Comparison of ENCODE assay signal across 19 cellular contexts in the genomic region with DNA sequence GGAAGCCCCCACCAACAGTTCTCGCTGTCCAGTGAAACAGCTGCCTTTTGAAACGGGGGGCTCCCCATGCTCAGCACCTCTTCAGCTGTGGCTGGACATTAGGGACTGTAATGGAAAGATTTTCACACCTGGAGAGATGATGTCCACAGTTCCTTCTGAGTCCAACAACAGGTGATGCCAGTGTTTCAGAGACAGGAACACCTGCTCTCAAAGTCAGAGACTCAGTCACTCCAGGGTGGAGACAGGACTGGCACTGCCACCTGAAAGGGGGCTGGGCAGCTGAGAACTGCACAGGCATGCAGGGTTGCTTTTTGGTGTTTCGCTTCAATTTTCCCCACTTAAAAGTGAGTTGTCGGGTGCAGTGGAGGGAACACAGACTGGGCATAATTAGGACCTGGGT.
DNase-seq lines count a peak whose midpoint lies in the region; ATAC-seq, FAIRE-seq and TF ChIP-seq lines count a peak whose summit lies in the region.
"Had no signal": no experiment of that assay in that cellular context is flagged by ENCODE, and none has a peak within 500 bp of the region (broad histone marks: within the 10 kb centered on the region; RNA-seq: fewer than 3 reads in every experiment).

No MANE protein-coding gene starts in this region.

- FAIRE-seq in RCC 7860 (lab: Jason Lieb, UNC) = no peak
- FAIRE-seq: GM12892, kidney had no signal

- peak overlapping the region; percentile 14 to 87 (median 56); a peak in 20 of 22 replicates for H3K4me2 ChIP-seq in BLaER1 treated with 17β-estradiol and CSF1 and Interleukin-3, amounts not matched to agents 10 nM and 100 nM
- H3K4me2 ChIP-seq: hepatocyte had no signal

- H3K4me3 ChIP-seq in BLaER1 treated with 17β-estradiol and CSF1 and Interleukin-3, amounts not matched to agents 10 nM and 100 nM = no peak overlapping the region; a peak in 1 of 20 replicates
- H3K4me3 ChIP-seq in Peyer's patch (no peak overlapping the region), right lobe of liver (no peak overlapping the region), skin epidermis (no peak overlapping the region)
- H3K4me3 ChIP-seq: hepatocyte, MG63 had no signal

- peak overlapping the region in 1 of 11 experiments; percentile 1; a peak in 1 of 22 replicates for H3K9ac ChIP-seq in BLaER1 treated with 17β-estradiol and CSF1 and Interleukin-3, amounts not matched to agents 10 nM and 100 nM

- intact Hi-C loops in right lobe of liver (cut with DNase I) = no loop called here

- H3K36me3 ChIP-seq in BLaER1 treated with 17β-estradiol and CSF1 and Interleukin-3, amounts not matched to agents 10 nM and 100 nM = peaks cover 4 to 95% (median 41%) of the 10 kb centered on the region in 11 experiments; a peak in 20 of 22 replicates
- H3K36me3 ChIP-seq in Peyer's patch = no peaks in the 10 kb centered on the region
- H3K36me3 ChIP-seq in right lobe of liver = no peaks in the 10 kb centered on the region

- DNase-seq in Peyer's patch = no peak
- no peak for DNase-seq in right lobe of liver
- no peak for DNase-seq in dermis blood vessel endothelial cell
- no peak for DNase-seq in activated naive CD4-positive, alpha-beta T cell treated with Interleukin-2 at 50 U/mL for 16 hours
- no peak for DNase-seq in RCC 7860 (ENCODE audit: low spot score)
- DNase-seq: activated CD4-positive, CD25-positive, alpha-beta regulatory T cell treated with anti-CD3 and anti-CD28 coated beads, Interleukin-2, amount 50 U/mL, for 72 hours; activated gamma-delta T cell; H7; kidney; MG63; NCI-H2081; NCI-H774; RPMI8226; stimulated activated CD4-positive, alpha-beta T cell treated with anti-CD3 and anti-CD28 coated beads, Interleukin-4, amount 100 ng/mL, for 4 hours had no signal

- H4K20me1 ChIP-seq in BLaER1 treated with 17β-estradiol and CSF1 and Interleukin-3, amounts not matched to agents 10 nM and 100 nM = peaks cover 0 to 100% (median 95%) of the 10 kb centered on the region in 11 experiments; a peak in 19 of 22 replicates

- ATAC-seq in right lobe of liver (no peak), GM18870 (IDR thresholded peaks at IDR 0.05; ENCODE audit: unreplicated experiment) (no peak)

- H3K4me1 ChIP-seq in BLaER1 treated with 17β-estradiol and CSF1 and Interleukin-3, amounts not matched to agents 10 nM and 100 nM = peaks cover 28 to 98% (median 63%) of the 10 kb centered on the region in 10 experiments
- H3K4me1 ChIP-seq in Peyer's patch = peaks cover 0 to 14% (median 0%) of the 10 kb centered on the region in 4 donors
- H3K4me1 ChIP-seq in right lobe of liver = no peaks in the 10 kb centered on the region

- H3K27ac ChIP-seq in BLaER1 treated with 17β-estradiol and CSF1 and Interleukin-3, amounts not matched to agents 10 nM and 100 nM = peak overlapping the region in 7 of 11 experiments; percentile 27 to 67 (median 50); a peak in 13 of 22 replicates
- H3K27ac ChIP-seq in Peyer's patch = peak overlapping the region in 3 of 4 donors; percentile 13 to 79 (median 66)
- H3K27ac ChIP-seq in right lobe of liver = peak overlapping the region in 2 of 3 donors; percentile 33 to 59
- peak overlapping the region in 11 of 21 experiments; percentile 0 to 77 (median 51) for H3K27ac ChIP-seq in skin epidermis
- H3K27ac ChIP-seq: hepatocyte had no signal

- H3K9me3 ChIP-seq in BLaER1 treated with 17β-estradiol and CSF1 and Interleukin-3, amounts not matched to agents 10 nM and 100 nM (replicated peaks in 1 of 11) = no peaks in the 10 kb centered on the region
- H3K9me3 ChIP-seq in Peyer's patch (no peaks in the 10 kb centered on the region), right lobe of liver (no peaks in the 10 kb centered on the region)
- H3K9me3 ChIP-seq: MG63 had no signal

- 90% methylated on average over 3 of the region's 4 CpGs for WGBS in right lobe of liver (ENCODE audit: insufficient coverage, low coverage, low lambda C conversion rate, missing lambda C conversion rate)

- no peak for TF ChIP-seq CTCF in Peyer's patch (IDR thresholded peaks at IDR 0.05)
- TF ChIP-seq CTCF in right lobe of liver (IDR thresholded peaks at IDR 0.05) = no peak

- H3K27me3 ChIP-seq in BLaER1 treated with 17β-estradiol and CSF1 and Interleukin-3, amounts not matched to agents 10 nM and 100 nM = no peaks in the 10 kb centered on the region
- H3K27me3 ChIP-seq in Peyer's patch (no peaks in the 10 kb centered on the region), right lobe of liver (no peaks in the 10 kb centered on the region)
- H3K27me3 ChIP-seq: hepatocyte, MG63 had no signal

- TF ChIP-seq POLR2A in Peyer's patch (IDR thresholded peaks at IDR 0.05) (no peak), right lobe of liver (IDR thresholded peaks at IDR 0.05) (no peak)
